ENCODE assay signal across 1 cellular context in the genomic region with DNA sequence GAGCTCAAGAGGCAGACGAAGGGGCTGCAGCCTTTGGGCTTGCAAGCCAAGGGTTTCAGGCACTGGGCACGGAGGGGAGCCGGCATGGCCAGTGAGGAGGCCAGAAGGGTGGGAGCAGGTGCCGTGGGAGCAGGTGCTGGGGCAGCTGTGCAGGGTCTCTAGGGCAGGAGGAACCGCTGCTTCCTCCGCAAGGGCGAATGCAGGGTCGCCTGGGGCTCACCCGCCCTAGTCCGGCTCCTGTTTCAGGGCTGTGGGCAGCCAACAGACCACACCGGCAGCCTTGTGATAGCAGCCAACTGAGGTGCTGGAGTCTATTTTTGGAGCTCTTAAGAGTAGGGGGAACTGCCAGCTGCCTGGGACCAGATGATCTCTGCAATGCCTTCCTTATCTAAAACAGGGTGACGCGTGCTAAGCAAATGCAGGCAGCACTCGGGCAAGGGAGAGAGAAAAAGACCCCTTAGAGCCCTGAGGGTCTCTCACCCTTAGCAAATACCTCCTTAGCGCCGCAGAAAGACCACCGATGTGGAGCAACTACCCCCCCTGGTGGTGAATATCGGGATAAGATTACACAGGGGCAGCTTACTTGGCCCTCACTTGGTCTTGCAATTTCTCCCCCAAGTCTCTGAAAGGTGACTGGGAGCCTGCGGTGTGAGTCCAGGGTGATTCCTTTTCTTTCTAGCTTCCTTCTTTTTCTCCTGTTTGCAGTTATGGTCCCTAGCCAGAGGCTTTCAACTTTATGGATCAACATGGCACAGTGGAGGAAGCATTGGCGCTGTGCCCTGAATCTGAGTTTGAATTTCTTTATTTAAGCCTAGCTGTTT.
A peak's percentile ranks its signal among the peaks of the same experiment; 100 is the strongest.
TF ChIP-seq lines count a peak whose summit lies in the region.

No MANE protein-coding gene starts in this region.

TF ChIP-seq in H1, 55 proteins besides CTCF, POLR2A, EP300 and RAD21:
- peak; percentile 65 for TF ChIP-seq KDM4A (IDR thresholded peaks at IDR 0.05; ENCODE audit: low read depth, low read length, severe bottlenecking)
- TF ChIP-seq NRF1 (IDR thresholded peaks at IDR 0.05; ENCODE audit: low read depth, low read length), result no peak
- TF ChIP-seq TBP (IDR thresholded peaks at IDR 0.05; ENCODE audit: low read depth, low read length), result peak; percentile 52; the same call in 1 of the 2 replicates
- peak; percentile 34 for TF ChIP-seq ASH2L (IDR thresholded peaks at IDR 0.05; ENCODE audit: low read length)
- TF ChIP-seq, protein P1, sequence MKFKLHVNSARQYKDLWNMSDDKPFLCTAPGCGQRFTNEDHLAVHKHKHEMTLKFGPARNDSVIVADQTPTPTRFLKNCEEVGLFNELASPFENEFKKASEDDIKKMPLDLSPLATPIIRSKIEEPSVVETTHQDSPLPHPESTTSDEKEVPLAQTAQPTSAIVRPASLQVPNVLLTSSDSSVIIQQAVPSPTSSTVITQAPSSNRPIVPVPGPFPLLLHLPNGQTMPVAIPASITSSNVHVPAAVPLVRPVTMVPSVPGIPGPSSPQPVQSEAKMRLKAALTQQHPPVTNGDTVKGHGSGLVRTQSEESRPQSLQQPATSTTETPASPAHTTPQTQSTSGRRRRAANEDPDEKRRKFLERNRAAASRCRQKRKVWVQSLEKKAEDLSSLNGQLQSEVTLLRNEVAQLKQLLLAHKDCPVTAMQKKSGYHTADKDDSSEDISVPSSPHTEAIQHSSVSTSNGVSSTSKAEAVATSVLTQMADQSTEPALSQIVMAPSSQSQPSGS (IDR thresholded peaks at IDR 0.05; ENCODE audit: low read length), result 0 out of 2 replicates have a peak, but pooled peaks have one; percentile 31
